9 cellular contexts compared by ENCODE assay signal in the genomic region with DNA sequence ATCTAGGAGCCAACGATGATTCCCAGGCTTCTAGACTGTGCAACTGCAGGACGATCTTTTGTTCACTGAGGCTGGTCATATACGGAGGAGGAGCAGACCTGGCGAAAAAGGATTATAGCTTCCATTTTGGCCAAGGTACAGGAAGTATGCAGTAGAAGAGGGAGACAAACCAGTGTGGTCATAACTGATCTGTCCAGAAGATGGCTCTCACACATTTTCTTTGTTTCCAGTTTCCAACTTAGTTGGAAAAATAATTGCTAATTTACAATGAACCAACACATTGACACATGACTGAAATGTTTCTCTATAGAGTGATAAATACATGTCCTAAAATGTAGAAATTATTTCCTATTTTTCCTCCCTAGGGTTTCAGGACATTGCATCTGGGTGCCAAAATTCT.
DNase-seq lines count a peak whose midpoint lies in the region; ATAC-seq, FAIRE-seq and TF ChIP-seq lines count a peak whose summit lies in the region.
"Had no signal": no experiment of that assay in that cellular context is flagged by ENCODE, and none has a peak within 500 bp of the region (broad histone marks: within the 10 kb centered on the region; RNA-seq: fewer than 3 reads in every experiment).

No MANE protein-coding gene starts in this region.

- CTCF ChIA-PET in BJ (lab: Yijun Ruan, JAX) (interaction anchor here (0.6 kb wide), 1 partner anchor 1096 kb away, joined by 3 read pairs; no protein-coding TSS in a partner anchor), T-cell (lab: Charles Lee) (no interaction called here)
- CTCF ChIA-PET in activated CD8-positive, alpha-beta T cell treated with anti-CD3 and anti-CD28 coated beads for 36 hours (lab: Charles Lee): no interaction called here

- peak; percentile 29; the same call in 1 of the 2 replicates for TF ChIP-seq CTCF in BJ (IDR thresholded peaks at IDR 0.05; ENCODE audit: insufficient read depth, low read depth, low read length)
- peak; percentile 29; the same call in 1 of the 2 replicates for TF ChIP-seq CTCF in KMS-11 (conservative IDR thresholded peaks at IDR 0.05; ENCODE audit: low read depth, low read length)
- peak; percentile 75 for TF ChIP-seq CTCF in VCaP (conservative IDR thresholded peaks at IDR 0.05)
- TF ChIP-seq CTCF in thyroid gland (IDR thresholded peaks at IDR 0.05): peak in 3 of 6 experiments; percentile 15 to 24 (median 20)
- no peak for TF ChIP-seq CTCF in activated CD8-positive, alpha-beta T cell treated with anti-CD3 and anti-CD28 coated beads for 36 hours (IDR thresholded peaks at IDR 0.05)
- no peak for TF ChIP-seq CTCF in D721Med (IDR thresholded peaks at IDR 0.05; ENCODE audit: insufficient read depth, missing control alignments)

- H3K27ac Mint-ChIP-seq in activated CD8-positive, alpha-beta T cell treated with anti-CD3 and anti-CD28 coated beads for 36 hours: no peak overlapping the region
- H3K27ac Mint-ChIP-seq in T-cell: no peak overlapping the region

- no peak overlapping the region for H3K27ac ChIP-seq in KMS-11
- no peak overlapping the region for H3K27ac ChIP-seq in VCaP
- no peak overlapping the region for H3K27ac ChIP-seq in thyroid gland

- H3K9me3 ChIP-seq in thyroid gland: no peaks in the 10 kb centered on the region

- WGBS in thyroid gland, 2 donors: 71 to 86% methylated on average over 4 of the region's 4 CpGs

- no peak overlapping the region for H3K4me2 ChIP-seq in KMS-11

- no peak for FAIRE-seq in D721Med (lab: Jason Lieb, UNC)

- H3K4me3 Mint-ChIP-seq in activated CD8-positive, alpha-beta T cell treated with anti-CD3 and anti-CD28 coated beads for 36 hours: no peak overlapping the region
- no peak overlapping the region for H3K4me3 Mint-ChIP-seq in T-cell
- H3K4me3 Mint-ChIP-seq: central memory CD8-positive, alpha-beta T cell had no signal

- intact Hi-C loops in thyroid gland (cut with DNase I): no loop called here
- intact Hi-C loops in activated CD8-positive, alpha-beta T cell treated with anti-CD3 and anti-CD28 coated beads for 36 hours (cut with micrococcal nuclease): no loop called here

- peak overlapping the region; percentile 18; the same call in 1 of the 2 replicates for H2AFZ ChIP-seq in KMS-11 (ENCODE audit: low read depth)

- no peaks in the 10 kb centered on the region for H4K20me1 ChIP-seq in KMS-11 (ENCODE audit: insufficient read depth)

- no peaks in the 10 kb centered on the region for H3K4me1 Mint-ChIP-seq in activated CD8-positive, alpha-beta T cell treated with anti-CD3 and anti-CD28 coated beads for 36 hours (ENCODE audit: low read depth)
- no peaks in the 10 kb centered on the region for H3K4me1 Mint-ChIP-seq in T-cell
- H3K4me1 Mint-ChIP-seq: central memory CD8-positive, alpha-beta T cell had no signal

- H3K9ac ChIP-seq in KMS-11: no peak overlapping the region

- H3K27me3 ChIP-seq in BJ (ENCODE audit: control insufficient read depth, insufficient read depth, low read length) (no peaks in the 10 kb centered on the region), KMS-11 (ENCODE audit: insufficient read depth, low read depth) (no peaks in the 10 kb centered on the region), thyroid gland (no peaks in the 10 kb centered on the region)

- ATAC-seq in activated CD8-positive, alpha-beta T cell treated with anti-CD3 and anti-CD28 coated beads for 36 hours: no peak
- no peak for ATAC-seq in T-cell (replicated peaks in 1 of 4)

- TF ChIP-seq POLR2A in thyroid gland (IDR thresholded peaks at IDR 0.05): no peak

- H3K4me1 ChIP-seq in KMS-11 (ENCODE audit: low read depth, poor library complexity, severe bottlenecking) (no peaks in the 10 kb centered on the region), thyroid gland (no peaks in the 10 kb centered on the region)

- H3K36me3 ChIP-seq in BJ (ENCODE audit: control insufficient read depth, insufficient read depth, low read length) (no peaks in the 10 kb centered on the region), KMS-11 (ENCODE audit: insufficient read depth) (no peaks in the 10 kb centered on the region), thyroid gland (no peaks in the 10 kb centered on the region)

- POLR2A ChIA-PET in BJ (lab: Charles Lee): no interaction called here
- POLR2A ChIA-PET in activated CD8-positive, alpha-beta T cell treated with anti-CD3 and anti-CD28 coated beads for 36 hours (lab: Charles Lee): no interaction called here
- POLR2A ChIA-PET in T-cell (lab: Charles Lee): no interaction called here

- H3K27me3 Mint-ChIP-seq in activated CD8-positive, alpha-beta T cell treated with anti-CD3 and anti-CD28 coated beads for 36 hours: no peaks in the 10 kb centered on the region
- H3K27me3 Mint-ChIP-seq in T-cell: no peaks in the 10 kb centered on the region
- H3K27me3 Mint-ChIP-seq: central memory CD8-positive, alpha-beta T cell had no signal

- no peaks in the 10 kb centered on the region for H3K36me3 Mint-ChIP-seq in activated CD8-positive, alpha-beta T cell treated with anti-CD3 and anti-CD28 coated beads for 36 hours (ENCODE audit: low read depth)
- no peaks in the 10 kb centered on the region for H3K36me3 Mint-ChIP-seq in T-cell

- peaks cover 3% of the 10 kb centered on the region for H3K9me3 Mint-ChIP-seq in activated CD8-positive, alpha-beta T cell treated with anti-CD3 and anti-CD28 coated beads for 36 hours
- H3K9me3 Mint-ChIP-seq in T-cell: peaks cover 0 to 3% (median 3%) of the 10 kb centered on the region in 3 donors

- DNase-seq in BJ (ENCODE audit: low read depth) (no peak), kidney tubule cell (ENCODE audit: low spot score) (peak; percentile 32), thyroid gland (no peak), D721Med (ENCODE audit: insufficient read length, low spot score) (no peak), T-cell (no peak)
- DNase-seq in activated CD8-positive, alpha-beta T cell treated with anti-CD3 and anti-CD28 coated beads for 36 hours: no peak

- H3K79me2 ChIP-seq in KMS-11 (ENCODE audit: insufficient read depth, low read depth): no peaks in the 10 kb centered on the region

- H3K4me3 ChIP-seq in BJ (ENCODE audit: low read depth, low read length) (no peak overlapping the region), KMS-11 (IDR thresholded peaks at IDR 0.05; ENCODE audit: insufficient read depth, low read depth, low read length) (no peak overlapping the region), thyroid gland (replicated peaks in 1 of 3) (no peak overlapping the region)

Comparison
In these comparisons a context has a peak if more than half of its experiments do, and no peak if none do; other contexts are left out.
1. CTCF ChIP-seq: peak in BJ (single experiment), KMS-11 (single experiment) and VCaP (single experiment); none in activated CD8-positive, alpha-beta T cell treated with anti-CD3 and anti-CD28 coated beads for 36 hours (single experiment) and D721Med (single experiment).